9 cellular contexts compared by ENCODE assay signal in genomic region chr19:45439190-45439568, GRCh38. TPM values are rescaled to one million over a fixed set of nuclear protein-coding genes. Genes with fewer than 3 reads are reported as not detected.
DNase-seq lines count a peak whose midpoint lies in the region; ATAC-seq and TF ChIP-seq lines count a peak whose summit lies in the region.
"Had no signal": no experiment of that assay in that cellular context is flagged by ENCODE, and none has a peak within 500 bp of the region (broad histone marks: within the 10 kb centered on the region; RNA-seq: fewer than 3 reads in every experiment).

No MANE protein-coding gene starts in this region.

- intact Hi-C loops in lower lobe of right lung (cut with DNase I): loop anchor here (5.0 kb wide), 1 partner anchor 38 kb away; no protein-coding TSS in a partner anchor
- intact Hi-C loops in transverse colon (cut with DNase I; ENCODE audit: low total_unique reads): no loop called here

- WGBS in transverse colon (ENCODE audit: low coverage in 1 of 2), 2 donors: 7 to 25% methylated on average over 5 to 10 of the region's 10 CpGs

- no peaks in the 10 kb centered on the region for H3K36me3 ChIP-seq in lower lobe of right lung
- H3K36me3 ChIP-seq in transverse colon: no peaks in the 10 kb centered on the region

- peak overlapping the region; percentile 93 for H3K27ac ChIP-seq in angular gyrus (ENCODE audit: low read depth, low read length)
- peak overlapping the region; percentile 96 for H3K27ac ChIP-seq in lower lobe of right lung
- H3K27ac ChIP-seq in transverse colon: peak overlapping the region; percentile 87 to 97 (median 89)

- DNase-seq in activated naive CD8-positive, alpha-beta T cell treated with anti-CD3 and anti-CD28 coated beads for 36 hours: no peak
- DNase-seq in lower lobe of right lung (no peak), transverse colon (no peak), SKM-1 (lab: John Stamatoyannopoulos, UW; ENCODE audit: unreplicated experiment) (no peak)
- no peak for DNase-seq in effector CD8-positive, alpha-beta T cell (lab: John Stamatoyannopoulos, UW)
- DNase-seq: DMS153 had no signal

- H3K4me3 ChIP-seq in lower lobe of right lung (peak overlapping the region; percentile 78), transverse colon (peak overlapping the region in 3 of 4 donors; percentile 53 to 77 (median 69))

- no peaks in the 10 kb centered on the region for H3K27me3 Mint-ChIP-seq in activated naive CD8-positive, alpha-beta T cell
- H3K27me3 Mint-ChIP-seq in activated naive CD8-positive, alpha-beta T cell treated with anti-CD3 and anti-CD28 coated beads for 36 hours: no peaks in the 10 kb centered on the region

- H3K4me1 ChIP-seq in lower lobe of right lung: peaks cover 21% of the 10 kb centered on the region
- peaks cover 4 to 28% (median 13%) of the 10 kb centered on the region in 4 donors for H3K4me1 ChIP-seq in transverse colon

- H3K9me3 ChIP-seq in lower lobe of right lung: no peaks in the 10 kb centered on the region
- no peaks in the 10 kb centered on the region for H3K9me3 ChIP-seq in transverse colon

- in situ Hi-C loops in transverse colon (cut with MboI; ENCODE audit: low pct_ligation_motif_present in 1 of 4, low pct_unique_long_range_greater_than_20kb in 1 of 4, low sequenced_read_pairs in 3 of 4): loop anchor here in 1 of 4 donors (5.0 kb wide), 1 partner anchor 38 kb away; no protein-coding TSS in a partner anchor

- H3K27ac Mint-ChIP-seq in activated naive CD8-positive, alpha-beta T cell: no peak overlapping the region
- no peak overlapping the region for H3K27ac Mint-ChIP-seq in activated naive CD8-positive, alpha-beta T cell treated with anti-CD3 and anti-CD28 coated beads for 36 hours

- no peak for TF ChIP-seq POLR2A in transverse colon (IDR thresholded peaks at IDR 0.05)

- H3K36me3 Mint-ChIP-seq in activated naive CD8-positive, alpha-beta T cell: no peaks in the 10 kb centered on the region
- no peaks in the 10 kb centered on the region for H3K36me3 Mint-ChIP-seq in activated naive CD8-positive, alpha-beta T cell treated with anti-CD3 and anti-CD28 coated beads for 36 hours

- ATAC-seq in lower lobe of right lung (no peak), GM19397 (IDR thresholded peaks at IDR 0.05; ENCODE audit: unreplicated experiment) (no peak)

- H3K27me3 ChIP-seq in lower lobe of right lung (ENCODE audit: low read depth): no peaks in the 10 kb centered on the region
- H3K27me3 ChIP-seq in transverse colon: no peaks in the 10 kb centered on the region

- peaks cover 26% of the 10 kb centered on the region for H3K4me1 Mint-ChIP-seq in activated naive CD8-positive, alpha-beta T cell (ENCODE audit: low read depth)
- peaks cover 22% of the 10 kb centered on the region for H3K4me1 Mint-ChIP-seq in activated naive CD8-positive, alpha-beta T cell treated with anti-CD3 and anti-CD28 coated beads for 36 hours

- no peaks in the 10 kb centered on the region for H3K9me3 Mint-ChIP-seq in activated naive CD8-positive, alpha-beta T cell (ENCODE audit: low read depth)
- H3K9me3 Mint-ChIP-seq in activated naive CD8-positive, alpha-beta T cell treated with anti-CD3 and anti-CD28 coated beads for 36 hours: no peaks in the 10 kb centered on the region

- TF ChIP-seq CTCF in lower lobe of right lung (IDR thresholded peaks at IDR 0.05) (no peak), transverse colon (IDR thresholded peaks at IDR 0.05) (no peak)

- peak overlapping the region; percentile 32 for H3K4me3 Mint-ChIP-seq in activated naive CD8-positive, alpha-beta T cell
- H3K4me3 Mint-ChIP-seq in activated naive CD8-positive, alpha-beta T cell treated with anti-CD3 and anti-CD28 coated beads for 36 hours: no peak overlapping the region

- TF ChIP-seq EP300 in transverse colon (IDR thresholded peaks at IDR 0.05; ENCODE audit: low read depth): no peak

RNA-seq across cellular contexts. Expression of gene ERCC1, which starts 15.5 kb away (rescaled TPM):
- 10 to 100 TPM; 50.0 to 53.2 TPM for total RNA-seq in activated naive CD8-positive, alpha-beta T cell treated with anti-CD3 and anti-CD28 coated beads for 36 hours
- total RNA-seq in lower lobe of right lung (41.6 TPM), transverse colon (10 to 100 TPM; 38.8 to 42.6 (median 40.0) TPM)

RNA-seq across cellular contexts. Expression of gene FOSB, which starts 28.6 kb away (rescaled TPM):
- 10 to 100 TPM in 1 of 2 experiments, 1 to 10 TPM in 1; 9.7 to 10.5 TPM for total RNA-seq in activated naive CD8-positive, alpha-beta T cell treated with anti-CD3 and anti-CD28 coated beads for 36 hours
- total RNA-seq in lower lobe of right lung: 18.0 TPM
- total RNA-seq in transverse colon: 10 to 100 TPM; 14.5 to 64.7 (median 25.6) TPM

RNA-seq across cellular contexts. Expression of gene POLR1G, which starts 32.7 kb away (rescaled TPM):
- total RNA-seq in activated naive CD8-positive, alpha-beta T cell treated with anti-CD3 and anti-CD28 coated beads for 36 hours: 10 to 100 TPM; 27.0 to 27.1 TPM
- total RNA-seq in lower lobe of right lung: 4.5 TPM
- 1 to 10 TPM in 3 of 4 donors, under 1 TPM in 1; 1.00 to 3.5 (median 1.2) TPM for total RNA-seq in transverse colon

RNA-seq across cellular contexts. Expression of gene PPP1R13L, which starts 34.3 kb away (rescaled TPM):
- total RNA-seq in activated naive CD8-positive, alpha-beta T cell treated with anti-CD3 and anti-CD28 coated beads for 36 hours: 1 to 10 TPM; 3.6 to 4.7 TPM
- total RNA-seq in lower lobe of right lung (43.8 TPM), transverse colon (100 to 1,000 TPM in 1 of 4 donors, 10 to 100 TPM in 3; 28.5 to 298 (median 44.4) TPM)

RNA-seq across cellular contexts. Expression of gene RTN2, which starts 57.7 kb away (rescaled TPM):
- total RNA-seq in activated naive CD8-positive, alpha-beta T cell treated with anti-CD3 and anti-CD28 coated beads for 36 hours: 1 to 10 TPM; 1.3 to 1.8 TPM
- 16.2 TPM for total RNA-seq in lower lobe of right lung
- 10 to 100 TPM in 1 of 4 donors, 1 to 10 TPM in 1, not detected in 2; 5.7 to 13.5 TPM for total RNA-seq in transverse colon
